In the genomic region with DNA sequence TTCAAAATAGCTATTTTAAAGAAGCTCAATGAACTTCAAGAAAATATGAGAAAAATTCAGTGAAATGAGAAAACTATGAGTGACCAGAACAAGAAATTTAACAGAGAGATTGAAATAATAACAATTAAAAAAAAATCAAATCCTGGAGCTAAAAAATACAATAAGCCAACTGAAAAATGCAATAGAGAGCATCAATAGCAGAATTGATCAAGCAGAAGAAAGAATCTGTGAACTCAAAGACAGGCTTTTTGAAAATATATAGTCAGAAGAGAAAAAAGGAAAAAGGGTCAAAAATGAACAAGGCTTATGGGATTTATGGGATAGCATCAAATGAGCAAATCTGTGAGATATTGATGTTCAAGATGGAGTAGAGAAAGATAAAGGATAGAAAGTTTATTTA, we compare ENCODE assay signal across 7 cellular contexts.
"Had no signal": no experiment of that assay in that cellular context is flagged by ENCODE, and none has a peak within 500 bp of the region (broad histone marks: within the 10 kb centered on the region; RNA-seq: fewer than 3 reads in every experiment).

No MANE protein-coding gene starts in this region.

- H3K36me3 Mint-ChIP-seq: IgD-negative memory B cell had no signal

- DNase-seq: IMR-90, KBM-7, KG1 had no signal

- H3K27me3 Mint-ChIP-seq: IgD-negative memory B cell had no signal

- H3K4me1 Mint-ChIP-seq: IgD-negative memory B cell had no signal

- H3K4me2 ChIP-seq: KMS-11 had no signal

- H3K4me3 Mint-ChIP-seq: IgD-negative memory B cell had no signal

- H3K9ac ChIP-seq: KMS-11 had no signal

- H3K27ac Mint-ChIP-seq: IgD-negative memory B cell had no signal

- H3K27ac ChIP-seq: HL-60, KMS-11 had no signal

- FAIRE-seq: HTR-8/SVneo had no signal
